1 cellular context compared by ENCODE assay signal in the genomic region with DNA sequence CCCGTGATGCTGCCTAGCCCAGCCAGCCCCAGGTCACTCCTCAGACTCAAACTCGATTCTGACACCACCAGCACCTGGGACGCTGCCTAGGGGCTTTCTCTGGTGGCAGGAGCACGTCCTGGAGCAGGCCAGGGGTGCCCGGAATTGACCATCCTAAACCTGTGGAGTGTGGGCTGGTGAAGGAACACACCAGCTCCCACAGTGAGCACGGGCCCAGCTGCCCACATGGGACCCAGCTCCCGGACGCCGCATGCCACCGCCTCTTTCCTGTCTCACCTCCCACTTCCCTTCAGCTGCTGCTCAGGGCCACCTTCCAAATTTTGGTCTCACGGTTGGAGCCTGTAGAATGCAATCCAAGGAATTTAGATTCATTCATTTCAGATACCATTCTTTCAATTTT.
TF ChIP-seq lines count a peak whose summit lies in the region.

No MANE protein-coding gene starts in this region.

TF ChIP-seq in K562, 482 proteins besides CTCF, POLR2A, EP300 and RAD21:
- TF ChIP-seq POLR2G (IDR thresholded peaks at IDR 0.05; ENCODE audit: low read depth, low read length), result peak; percentile 35; the same call in 1 of the 2 replicates
